In the genomic region with DNA sequence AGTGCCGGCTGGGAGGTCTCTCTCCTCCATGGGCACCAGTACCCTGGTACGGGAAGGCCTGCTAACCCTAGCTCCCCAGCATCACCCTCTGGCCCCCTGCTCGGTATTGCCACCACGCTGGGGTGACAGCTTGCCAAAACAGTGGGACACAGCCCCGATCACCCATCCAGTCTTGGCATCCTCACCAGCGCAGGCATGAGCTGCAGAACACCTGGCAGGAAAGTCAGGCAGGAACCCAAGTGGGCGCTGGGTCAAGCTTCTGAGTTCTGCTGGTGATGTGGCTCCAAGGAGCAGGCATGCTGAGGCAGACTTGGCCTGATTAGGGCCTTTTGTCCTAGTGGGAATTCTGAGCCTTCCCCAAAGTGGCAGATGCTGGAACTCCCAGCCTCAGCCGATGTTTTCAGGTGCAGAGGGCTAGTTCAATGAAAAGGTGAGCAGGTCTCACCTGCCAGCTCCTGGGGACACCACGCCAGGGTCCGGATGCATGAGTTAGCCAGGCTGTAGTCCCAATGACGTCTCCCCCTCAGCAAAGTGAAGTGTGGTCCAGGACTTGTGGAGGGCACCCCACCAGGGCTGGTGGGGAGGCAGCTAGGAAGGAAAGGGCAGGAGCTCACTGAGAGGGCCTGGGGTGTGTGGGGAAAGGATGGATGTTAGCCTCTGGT, we compare ENCODE assay signal across 15 cellular contexts. TPM values are rescaled to one million over a fixed set of nuclear protein-coding genes. Genes with fewer than 3 reads are reported as not detected.
A peak's percentile ranks its signal among the peaks of the same experiment; 100 is the strongest.
DNase-seq lines count a peak whose midpoint lies in the region; ATAC-seq and TF ChIP-seq lines count a peak whose summit lies in the region.
"Had no signal": no experiment of that assay in that cellular context is flagged by ENCODE, and none has a peak within 500 bp of the region (broad histone marks: within the 10 kb centered on the region; RNA-seq: fewer than 3 reads in every experiment).

No MANE protein-coding gene starts in this region.

- no peak for ATAC-seq in sciatic nerve
- ATAC-seq in activated CD4-positive, CD25-positive, alpha-beta regulatory T cell treated with anti-CD3 and anti-CD28 coated beads, Interleukin-2, amount 50 U/mL, for 24 hours = no peak

- H3K9me3 ChIP-seq in Caco-2 = no peaks in the 10 kb centered on the region

- H3K4me3 Mint-ChIP-seq in Caco-2 (ENCODE audit: unreplicated experiment) = no peak overlapping the region
- H3K4me3 Mint-ChIP-seq in chondrocyte (ENCODE audit: unreplicated experiment) = no peak overlapping the region
- no peak overlapping the region for H3K4me3 Mint-ChIP-seq in HFFc6
- H3K4me3 Mint-ChIP-seq: activated B cell treated with CpG ODN at 0.5 μM for 24 hours; activated naive CD4-positive, alpha-beta T cell treated with anti-CD3 and anti-CD28 coated beads for 36 hours had no signal

- DNase-seq in Caco-2 = peak in 1 of 2 experiments; percentile 31
- DNase-seq in chondrocyte (ENCODE audit: low spot score) = peak; percentile 84
- peak; percentile 58 for DNase-seq in sciatic nerve (ENCODE audit: low spot score)
- DNase-seq in NK-92 treated with Interleukin-12 subunit alpha and Interleukin-12 subunit beta, amount 100 ng/mL, for 24 hours (lab: John Stamatoyannopoulos, UW) = no peak
- DNase-seq in HFFc6 = no peak
- no peak for DNase-seq in NCI-H2227 (lab: John Stamatoyannopoulos, UW; ENCODE audit: unreplicated experiment)
- DNase-seq: activated B cell treated with CpG ODN at 0.5 μM for 24 hours; activated naive CD4-positive, alpha-beta T cell treated with anti-CD3 and anti-CD28 coated beads for 36 hours; foreskin melanocyte; NCI-H1105 treated with DMSO at 0.1 percent for 48 hours; NCI-H2227 treated with DMSO at 0.1 percent for 48 hours; stimulated activated naive CD4-positive, alpha-beta T cell; T-helper 2 cell had no signal

- intact Hi-C loops in Caco-2 (cut with micrococcal nuclease; ENCODE audit: unreplicated experiment) (no loop called here), sciatic nerve (cut with DNase I) (no loop called here)

- CTCF ChIA-PET in Caco-2 (lab: Charles Lee) = interaction anchor here (4.8 kb wide), 1 partner anchor 59 kb away, joined by 27 read pairs; no protein-coding TSS in a partner anchor

- H3K9me3 Mint-ChIP-seq in Caco-2 (ENCODE audit: unreplicated experiment) = no peaks in the 10 kb centered on the region
- no peaks in the 10 kb centered on the region for H3K9me3 Mint-ChIP-seq in chondrocyte (ENCODE audit: low read depth)
- no peaks in the 10 kb centered on the region for H3K9me3 Mint-ChIP-seq in HFFc6
- H3K9me3 Mint-ChIP-seq: activated B cell treated with CpG ODN at 0.5 μM for 24 hours; activated naive CD4-positive, alpha-beta T cell treated with anti-CD3 and anti-CD28 coated beads for 36 hours had no signal

- peak overlapping the region; percentile 21 for H3K27ac ChIP-seq in layer of hippocampus (ENCODE audit: low read depth, low read length)

- POLR2A ChIA-PET in Caco-2 (lab: Charles Lee) = no interaction called here

- H3K27me3 Mint-ChIP-seq in Caco-2 (ENCODE audit: insufficient read depth, unreplicated experiment) = no peaks in the 10 kb centered on the region
- H3K27me3 Mint-ChIP-seq in chondrocyte (ENCODE audit: low read depth) = no peaks in the 10 kb centered on the region
- peaks cover 6% of the 10 kb centered on the region for H3K27me3 Mint-ChIP-seq in HFFc6 (ENCODE audit: insufficient read depth)

- no peaks in the 10 kb centered on the region for H3K36me3 ChIP-seq in Caco-2 (ENCODE audit: control insufficient read depth, insufficient read depth, low read length)

- peaks cover 19% of the 10 kb centered on the region for H3K36me3 Mint-ChIP-seq in Caco-2 (ENCODE audit: insufficient read depth, unreplicated experiment)
- H3K36me3 Mint-ChIP-seq in chondrocyte (ENCODE audit: low read depth) = peaks cover 17% of the 10 kb centered on the region
- H3K36me3 Mint-ChIP-seq in HFFc6 (ENCODE audit: low read depth) = no peaks in the 10 kb centered on the region

- H3K4me1 ChIP-seq in Caco-2 = peaks cover 60% of the 10 kb centered on the region

- no TSS peak for BruUV-seq in Caco-2 (replicated peaks; lab: Mats Ljungman, UMichigan)

- TF ChIP-seq CTCF in Caco-2 (IDR thresholded peaks at IDR 0.05; ENCODE audit: insufficient read depth in 1 of 2, low read depth in 1 of 2, low read length in 1 of 2, severe bottlenecking in 1 of 2, unreplicated experiment in 1 of 2) (no peak), chondrocyte (IDR thresholded peaks at IDR 0.05) (no peak), HFFc6 (IDR thresholded peaks at IDR 0.05) (no peak)

- H3K27me3 ChIP-seq in Caco-2 (replicated peaks; ENCODE audit: control insufficient read depth, insufficient read depth, low read length) (no peaks in the 10 kb centered on the region), layer of hippocampus (ENCODE audit: control insufficient read depth, insufficient read depth, low read length) (no peaks in the 10 kb centered on the region)

- H3K4me1 Mint-ChIP-seq in Caco-2 (ENCODE audit: low read depth, unreplicated experiment) = peaks cover 48% of the 10 kb centered on the region
- H3K4me1 Mint-ChIP-seq in chondrocyte (ENCODE audit: low read depth) = peaks cover 69% of the 10 kb centered on the region
- H3K4me1 Mint-ChIP-seq in HFFc6 (ENCODE audit: low read depth) = peaks cover 27% of the 10 kb centered on the region
- H3K4me1 Mint-ChIP-seq: activated B cell treated with CpG ODN at 0.5 μM for 24 hours had no signal

- no peak overlapping the region for H3K4me3 ChIP-seq in Caco-2 (ENCODE audit: low read depth, low read length)

- H3K27ac Mint-ChIP-seq in Caco-2 (ENCODE audit: unreplicated experiment) (peak overlapping the region; percentile 96), chondrocyte (ENCODE audit: unreplicated experiment) (no peak overlapping the region), HFFc6 (no peak overlapping the region)
- H3K27ac Mint-ChIP-seq: activated B cell treated with CpG ODN at 0.5 μM for 24 hours; activated naive CD4-positive, alpha-beta T cell treated with anti-CD3 and anti-CD28 coated beads for 36 hours had no signal

RNA-seq across cellular contexts. Expression of a gene that starts 8.5 kb away (rescaled TPM):
- total RNA-seq in Caco-2 (2022) (46.5 and 60.8 TPM in 2 replicates), chondrocyte (15.5 to 21.6 TPM (median 19.8 TPM) in 3 replicates), sciatic nerve (24.9 TPM)
- total RNA-seq in HFFc6 (2021; fragmentation: NEBNext Ultra II Directional; extraction: Animal tissue kit (Norgen Biotek cat#: 25700)) = 10 to 100 TPM in 4 of 6 experiments, 1 to 10 TPM in 2; 7.4 to 15.8 (median 13.2) TPM

RNA-seq across cellular contexts. Expression of a gene that starts 13.6 kb away (rescaled TPM):
- 7.0 and 13.6 TPM in 2 replicates for total RNA-seq in Caco-2 (2022)
- total RNA-seq in chondrocyte = 9.4 to 105 TPM (median 105 TPM) in 3 replicates
- 190 TPM for total RNA-seq in sciatic nerve
- total RNA-seq in HFFc6 (2021; fragmentation: NEBNext Ultra II Directional; extraction: Animal tissue kit (Norgen Biotek cat#: 25700)) = under 1 TPM; 0.43 to 0.78 (median 0.52) TPM

RNA-seq across cellular contexts. Expression of a gene that starts 32.6 kb away (rescaled TPM):
- total RNA-seq in Caco-2 (2022) = 40.8 and 55.6 TPM in 2 replicates
- total RNA-seq in chondrocyte = 24.6 to 37.8 TPM (median 35.9 TPM) in 3 replicates
- total RNA-seq in sciatic nerve = 63.7 TPM
- 1 to 10 TPM; 1.1 to 3.8 (median 2.9) TPM for total RNA-seq in HFFc6 (2021; fragmentation: NEBNext Ultra II Directional; extraction: Animal tissue kit (Norgen Biotek cat#: 25700))

Comparison
In these comparisons a context has a peak if more than half of its experiments do, and no peak if none do; other contexts are left out.
1. DNase-seq: peak in chondrocyte (single experiment) and sciatic nerve (single experiment); none in NK-92 treated with Interleukin-12 subunit alpha and Interleukin-12 subunit beta, amount 100 ng/mL, for 24 hours (single experiment), HFFc6 (single experiment) and NCI-H2227 (single experiment).